In genomic region chr13:35848316-35848715, GRCh38 we compare ENCODE assay signal across 30 cellular contexts.
DNase-seq lines count a peak whose midpoint lies in the region; ATAC-seq and TF ChIP-seq lines count a peak whose summit lies in the region.
"Had no signal": no experiment of that assay in that cellular context is flagged by ENCODE, and none has a peak within 500 bp of the region (broad histone marks: within the 10 kb centered on the region; RNA-seq: fewer than 3 reads in every experiment).

No MANE protein-coding gene starts in this region.

- TF ChIP-seq CTCF in sigmoid colon (IDR thresholded peaks at IDR 0.05), result no peak

- no peak for TF ChIP-seq POLR2A in sigmoid colon (IDR thresholded peaks at IDR 0.05)

- in situ Hi-C loops in G401 (cut with HindIII; ENCODE audit: low sequenced_read_pairs), result no loop called here

- intact Hi-C loops in left ventricle myocardium superior (cut with micrococcal nuclease) (no loop called here), sigmoid colon (cut with DNase I) (no loop called here)

- ATAC-seq in left ventricle myocardium superior, result peak; percentile 91
- ATAC-seq in HG02870 (IDR thresholded peaks at IDR 0.05; ENCODE audit: unreplicated experiment), result no peak
- no peak for ATAC-seq in GM18517 (IDR thresholded peaks at IDR 0.05; ENCODE audit: unreplicated experiment)
- ATAC-seq: GM12878; naive thymus-derived CD8-positive, alpha-beta T cell; stimulated activated naive B cell treated with anti-CD40 and anti-IgM and Interleukin-4, amounts not matched to agents 10 μg/mL and 1 μg/mL and 100 μg/mL, for 72 hours had no signal

- H3K4me1 ChIP-seq in sigmoid colon, result peaks cover 0 to 41% (median 27%) of the 10 kb centered on the region in 4 donors
- H3K4me1 ChIP-seq: esophagus squamous epithelium, SJSA1 had no signal

- no peaks in the 10 kb centered on the region for H3K27me3 ChIP-seq in sigmoid colon
- H3K27me3 ChIP-seq: esophagus squamous epithelium, SJSA1, vagina had no signal

- peak overlapping the region; percentile 44 to 69 (median 60) for H3K27ac ChIP-seq in sigmoid colon
- H3K27ac ChIP-seq: esophagus squamous epithelium, SJSA1, vagina had no signal

- no peaks in the 10 kb centered on the region for H3K9me3 ChIP-seq in sigmoid colon
- H3K9me3 ChIP-seq: esophagus squamous epithelium, SJSA1, thoracic aorta, vagina had no signal

- DNase-seq in G401 (ENCODE audit: low spot score) (peak; percentile 53), dermis blood vessel endothelial cell (peak; percentile 28), left ventricle myocardium superior (no peak), sigmoid colon (no peak), NCI-H2227 treated with DMSO at 0.1 percent for 48 hours (lab: John Stamatoyannopoulos, UW) (no peak)
- DNase-seq in activated T-cell treated with anti-CD3 and anti-CD28 coated beads, Interleukin-2, amount 50 U/mL, for 1 hour, result no peak
- DNase-seq: ACHN; activated B cell treated with CpG ODN at 0.5 μM for 24 hours; activated CD4-positive, alpha-beta T cell treated with anti-CD3 and anti-CD28 coated beads, Interleukin-2, amount 10 ng/mL, durations not matched to agents 7 days and 5 days; activated gamma-delta T cell treated with Interleukin-2 at 50 U/mL for 16 hours; activated naive CD8-positive, alpha-beta T cell treated with anti-CD3 and anti-CD28 coated beads, Interleukin-2, amount 10 ng/mL, durations not matched to agents 7 days and 5 days; activated T-cell treated with anti-CD3 and anti-CD28 coated beads, Interleukin-2, amount 50 U/mL, for 48 hours; CD8-positive, alpha-beta memory T cell; central memory CD4-positive, alpha-beta T cell; DMS 273 treated with DMSO at 0.1 percent for 48 hours; EL; esophagus squamous epithelium; islet precursor cell; naive thymus-derived CD8-positive, alpha-beta T cell; NCI-H146; NCI-H510A; occipital lobe; stimulated activated naive B cell treated with anti-CD40 and anti-IgM and Interleukin-4, amounts not matched to agents 10 μg/mL and 1 μg/mL and 100 μg/mL, for 72 hours had no signal

- TF ChIP-seq EP300 in sigmoid colon (IDR thresholded peaks at IDR 0.05), result peak in 2 of 4 donors; percentile 1 to 15

- H3K4me3 ChIP-seq in sigmoid colon, result no peak overlapping the region
- H3K4me3 ChIP-seq: esophagus squamous epithelium, GM12878, SJSA1, skin epidermis, thoracic aorta, vagina had no signal

- 77 to 78% methylated on average over 1 of the region's 1 CpG for WGBS in sigmoid colon, 2 donors

- no peaks in the 10 kb centered on the region for H3K36me3 ChIP-seq in sigmoid colon
- H3K36me3 ChIP-seq: esophagus squamous epithelium, SJSA1, thoracic aorta, vagina had no signal

Comparison
In these comparisons a context has a peak if more than half of its experiments do, and no peak if none do; other contexts are left out.
1. DNase-seq: peak in G401 (single experiment) and dermis blood vessel endothelial cell (single experiment); none in left ventricle myocardium superior (single experiment), sigmoid colon (single experiment), activated T-cell treated with anti-CD3 and anti-CD28 coated beads, Interleukin-2, amount 50 U/mL, for 1 hour (single experiment) and NCI-H2227 treated with DMSO at 0.1 percent for 48 hours (single experiment).